Comparison of ENCODE assay signal across 34 cellular contexts in the genomic region with DNA sequence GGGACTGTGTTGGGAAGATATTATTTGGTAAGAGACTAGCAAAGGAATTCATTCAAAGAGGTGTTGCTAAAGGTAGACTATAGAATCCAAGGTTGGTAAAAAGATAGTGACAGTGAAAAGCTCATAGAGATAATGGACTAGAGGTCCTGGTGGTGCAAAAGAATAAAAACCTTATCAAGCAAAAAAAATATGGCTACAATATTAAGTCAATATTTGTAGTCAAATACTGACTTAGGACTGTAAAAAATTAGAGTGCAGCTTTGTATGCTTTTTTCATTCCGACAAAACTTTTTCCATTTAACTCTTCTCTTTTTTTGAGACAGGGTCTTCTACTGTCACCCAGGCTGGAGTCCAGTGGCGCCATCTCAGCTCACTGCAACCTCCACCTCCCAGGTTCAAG.
"Had no signal": no experiment of that assay in that cellular context is flagged by ENCODE, and none has a peak within 500 bp of the region (broad histone marks: within the 10 kb centered on the region; RNA-seq: fewer than 3 reads in every experiment).

No MANE protein-coding gene starts in this region.

- DNase-seq: Karpas-422, Kasumi-1, MG63, MM.1S, MV-4-11, NCI-H1048, NCI-H1092, NCI-H1092 treated with DMSO at 0.1 percent for 48 hours, NCI-H1105, NCI-H1105 treated with DMSO at 0.1 percent for 48 hours, NCI-H1417, NCI-H1417 treated with DMSO at 0.1 percent for 48 hours, NCI-H1436, NCI-H1436 treated with DMSO at 0.1 percent for 48 hours, NCI-H146, NCI-H1694, NCI-H1694 treated with DMSO at 0.1 percent for 48 hours, NCI-H187, NCI-H187 treated with DMSO at 0.1 percent for 48 hours, NCI-H1930, NCI-H2029, NCI-H2029 treated with DMSO at 0.1 percent for 48 hours, NCI-H2081, NCI-H2081 treated with DMSO at 0.1 percent for 48 hours, NCI-H2107, NCI-H2171, NCI-H2171 treated with DMSO at 0.1 percent for 48 hours, NCI-H2227 treated with DMSO at 0.1 percent for 48 hours, NCI-H226, NCI-H345, NCI-H446, NCI-H446 treated with DMSO at 0.1 percent for 48 hours, NCI-H510A had no signal

- H3K36me3 ChIP-seq: MG63 had no signal

- H3K27me3 ChIP-seq: MG63 had no signal

- H3K4me3 ChIP-seq: MG63 had no signal

- H3K9ac ChIP-seq: KMS-11 had no signal

- H3K9me3 ChIP-seq: MG63 had no signal

- H3K4me2 ChIP-seq: KMS-11 had no signal

- H3K27ac ChIP-seq: KMS-11 had no signal
